In the genomic region with DNA sequence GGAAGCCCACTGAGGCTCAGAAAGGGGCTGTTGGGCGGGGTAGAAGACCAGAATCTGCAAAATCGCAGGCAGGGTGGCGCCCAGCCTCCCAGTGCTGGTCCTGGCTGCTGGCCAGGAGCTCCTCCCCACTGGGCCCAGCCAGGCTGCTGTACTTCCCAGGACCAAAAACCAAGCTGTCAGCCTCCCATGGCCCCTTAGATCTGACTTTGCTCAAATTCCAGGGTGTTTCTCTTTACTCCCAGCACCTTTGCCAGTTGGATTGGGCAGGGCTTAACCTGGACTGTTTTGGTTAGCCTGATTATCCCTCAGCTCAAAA, we compare ENCODE assay signal across 11 cellular contexts. TPM values are rescaled to one million over a fixed set of nuclear protein-coding genes. Genes with fewer than 3 reads are reported as not detected.
DNase-seq lines count a peak whose midpoint lies in the region; ATAC-seq and TF ChIP-seq lines count a peak whose summit lies in the region.
"Had no signal": no experiment of that assay in that cellular context is flagged by ENCODE, and none has a peak within 500 bp of the region (broad histone marks: within the 10 kb centered on the region; RNA-seq: fewer than 3 reads in every experiment).

No MANE protein-coding gene starts in this region.

- ATAC-seq in omental fat pad (ENCODE audit: low FRiP score): peak; percentile 41
- no peak for ATAC-seq in GM19467 (IDR thresholded peaks at IDR 0.05; ENCODE audit: unreplicated experiment)
- no peak for ATAC-seq in GM18511 (IDR thresholded peaks at IDR 0.05; ENCODE audit: unreplicated experiment)
- no peak for ATAC-seq in GM21367 (IDR thresholded peaks at IDR 0.05; ENCODE audit: unreplicated experiment)

- H3K27me3 ChIP-seq in BE2C (no peaks in the 10 kb centered on the region), NT2/D1 (ENCODE audit: insufficient read depth, insufficient read length) (no peaks in the 10 kb centered on the region)
- H3K27me3 ChIP-seq: BLaER1 had no signal

- TF ChIP-seq CTCF in BE2C (IDR thresholded peaks at IDR 0.05; ENCODE audit: low read depth, low read length): no peak
- no peak for TF ChIP-seq CTCF in omental fat pad (IDR thresholded peaks at IDR 0.05)

- H3K9ac ChIP-seq in NT2/D1 (ENCODE audit: insufficient read length, low read depth): peak overlapping the region; percentile 15
- H3K9ac ChIP-seq: BLaER1 had no signal

- H3K4me1 ChIP-seq in BE2C (peaks cover 7% of the 10 kb centered on the region; the same call in 1 of the 2 replicates), NT2/D1 (ENCODE audit: insufficient read depth, insufficient read length) (peaks cover 9% of the 10 kb centered on the region)
- H3K4me1 ChIP-seq: BLaER1 had no signal

- DNase-seq in BE2C (peak; percentile 46), NT2/D1 (ENCODE audit: low read depth, low spot score) (no peak), fibroblast of peridontal ligament (ENCODE audit: extremely low read depth) (peak; percentile 23), omental fat pad (ENCODE audit: low spot score) (no peak)
- DNase-seq in activated effector memory CD4-positive, alpha-beta T cell treated with Interleukin-2 at 50 U/mL for 16 hours: no peak
- DNase-seq: activated naive CD4-positive, alpha-beta T cell treated with anti-CD3 and anti-CD28 coated beads, Interleukin-2, amount 10 ng/mL, durations not matched to agents 7 days and 5 days; NCI-H510A had no signal

- H3K4me3 ChIP-seq in BE2C (ENCODE audit: low read depth, low read length) (no peak overlapping the region), NT2/D1 (ENCODE audit: insufficient read length, low read depth) (no peak overlapping the region)
- H3K4me3 ChIP-seq: BLaER1 had no signal

- H3K9me3 ChIP-seq in BE2C: no peaks in the 10 kb centered on the region
- no peaks in the 10 kb centered on the region for H3K9me3 ChIP-seq in NT2/D1 (ENCODE audit: insufficient read depth, low read length)
- H3K9me3 ChIP-seq: BLaER1 had no signal

- H3K36me3 ChIP-seq in BE2C: no peaks in the 10 kb centered on the region; the same call in none of the 2 replicates
- H3K36me3 ChIP-seq in NT2/D1 (ENCODE audit: insufficient read depth, insufficient read length, low read length): peaks cover 16% of the 10 kb centered on the region

RNA-seq across cellular contexts. Expression of a gene that starts 44.2 kb away (rescaled TPM):
- polyA plus RNA-seq in BE2C (2012; ENCODE audit: insufficient read depth, insufficient read length, low read depth): 4.9 TPM
- 10 to 100 TPM; 17.7 to 43.0 (median 26.3) TPM for total RNA-seq in omental fat pad

Comparison
In these comparisons a context has a peak if more than half of its experiments do, and no peak if none do; other contexts are left out.
1. DNase-seq: peak in BE2C (single experiment) and fibroblast of peridontal ligament (single experiment); none in NT2/D1 (single experiment), omental fat pad (single experiment) and activated effector memory CD4-positive, alpha-beta T cell treated with Interleukin-2 at 50 U/mL for 16 hours (single experiment).